ENCODE assay signal across 29 cellular contexts in genomic region chr13:111017755-111018487, GRCh38.
"Had no signal": no experiment of that assay in that cellular context is flagged by ENCODE, and none has a peak within 500 bp of the region (broad histone marks: within the 10 kb centered on the region; RNA-seq: fewer than 3 reads in every experiment).

No MANE protein-coding gene starts in this region.

- H3K4me3 ChIP-seq: body of pancreas, gastrocnemius medialis, heart right ventricle, hepatocyte had no signal

- H2AFZ ChIP-seq: hepatocyte had no signal

- FAIRE-seq: colon, endometrium, endothelial cell of umbilical vein had no signal

- H3K27me3 ChIP-seq: body of pancreas, foreskin keratinocyte, gastrocnemius medialis, heart right ventricle, hepatocyte had no signal

- H3K36me3 ChIP-seq: gastrocnemius medialis, heart right ventricle had no signal

- H3K79me2 ChIP-seq: hepatocyte had no signal

- H3K4me3 Mint-ChIP-seq: activated CD4-positive, alpha-beta memory T cell treated with anti-CD3 and anti-CD28 coated beads, Interleukin-2, amount 10 ng/mL, durations not matched to agents 7 days and 5 days; activated CD4-positive, alpha-beta T cell treated with anti-CD3 and anti-CD28 coated beads, Interleukin-2, amount 10 ng/mL, durations not matched to agents 7 days and 5 days; activated naive CD8-positive, alpha-beta T cell; activated T-cell treated with anti-CD3 and anti-CD28 coated beads, Interleukin-2, amount 50 U/mL, for 24 hours; activated T-cell treated with anti-CD3 and anti-CD28 coated beads, Interleukin-2, amount 50 U/mL, for 72 hours; WTC11 had no signal

- H3K27ac ChIP-seq: body of pancreas, epithelial cell of prostate, foreskin keratinocyte, gastrocnemius medialis, heart right ventricle, hepatocyte had no signal

- ATAC-seq: activated T-cell treated with anti-CD3 and anti-CD28 coated beads, Interleukin-2, amount 50 U/mL, for 72 hours; body of pancreas; foreskin keratinocyte; gastrocnemius medialis; WTC11 had no signal

- H3K4me1 Mint-ChIP-seq: WTC11 had no signal

- H3K4me2 ChIP-seq: hepatocyte had no signal

- H3K4me1 ChIP-seq: body of pancreas, foreskin keratinocyte, gastrocnemius medialis, heart right ventricle had no signal

- H3K27ac Mint-ChIP-seq: activated CD4-positive, alpha-beta memory T cell treated with anti-CD3 and anti-CD28 coated beads, Interleukin-2, amount 10 ng/mL, durations not matched to agents 7 days and 5 days; activated CD4-positive, alpha-beta T cell treated with anti-CD3 and anti-CD28 coated beads, Interleukin-2, amount 10 ng/mL, durations not matched to agents 7 days and 5 days; activated naive CD8-positive, alpha-beta T cell; activated T-cell treated with anti-CD3 and anti-CD28 coated beads, Interleukin-2, amount 50 U/mL, for 24 hours; activated T-cell treated with anti-CD3 and anti-CD28 coated beads, Interleukin-2, amount 50 U/mL, for 72 hours; WTC11 had no signal

- DNase-seq: activated CD4-positive, alpha-beta memory T cell treated with anti-CD3 and anti-CD28 coated beads, Interleukin-2, amount 10 ng/mL, durations not matched to agents 7 days and 5 days; activated CD4-positive, alpha-beta T cell treated with anti-CD3 and anti-CD28 coated beads for 1 hour; activated CD4-positive, alpha-beta T cell treated with anti-CD3 and anti-CD28 coated beads for 4 hours; activated CD4-positive, alpha-beta T cell treated with anti-CD3 and anti-CD28 coated beads, Interleukin-2, amount 10 ng/mL, durations not matched to agents 7 days and 5 days; activated CD4-positive, alpha-beta T cell treated with anti-CD3 and anti-CD28 coated beads, Interleukin-2, amount 50 U/mL, for 4 hours; activated CD8-positive, alpha-beta memory T cell treated with anti-CD3 and anti-CD28 coated beads, Interleukin-2, amount 50 U/mL, for 48 hours; activated gamma-delta T cell; activated naive CD4-positive, alpha-beta T cell treated with anti-CD3 and anti-CD28 coated beads, Interleukin-2, amount 50 U/mL, for 16 hours; activated naive CD4-positive, alpha-beta T cell treated with Interleukin-2 at 50 U/mL for 16 hours; activated T-cell treated with anti-CD3 and anti-CD28 coated beads for 4 hours; activated T-cell treated with anti-CD3 and anti-CD28 coated beads, Interleukin-2, amount 50 U/mL, for 24 hours; activated T-cell treated with anti-CD3 and anti-CD28 coated beads, Interleukin-2, amount 50 U/mL, for 72 hours; amniotic stem cell; anterior cingulate cortex; body of pancreas; caudate nucleus; cortex of kidney; effector CD8-positive, alpha-beta T cell; foreskin keratinocyte; gastrocnemius medialis; heart right ventricle; T-helper 2 cell had no signal
